Comparison of ENCODE assay signal across 9 cellular contexts in genomic region chr2:105180491-105180972, GRCh38.
"Had no signal": no experiment of that assay in that cellular context is flagged by ENCODE, and none has a peak within 500 bp of the region (broad histone marks: within the 10 kb centered on the region; RNA-seq: fewer than 3 reads in every experiment).

No MANE protein-coding gene starts in this region.

- DNase-seq: activated CD4-positive, alpha-beta memory T cell treated with anti-CD3 and anti-CD28 coated beads for 36 hours; activated CD4-positive, CD25-positive, alpha-beta regulatory T cell treated with anti-CD3 and anti-CD28 coated beads, Interleukin-2, amount 50 U/mL, for 72 hours; activated gamma-delta T cell treated with Interleukin-2 at 50 U/mL for 16 hours; activated T-cell treated with anti-CD3 and anti-CD28 coated beads, Interleukin-2, amount 50 U/mL, for 48 hours; aorta; foreskin melanocyte; left ventricle myocardium superior; retina had no signal

- H3K4me3 Mint-ChIP-seq: activated CD4-positive, alpha-beta memory T cell treated with anti-CD3 and anti-CD28 coated beads for 36 hours had no signal

- H3K4me1 ChIP-seq: breast epithelium had no signal

- H3K27ac ChIP-seq: breast epithelium had no signal

- H3K27ac Mint-ChIP-seq: activated CD4-positive, alpha-beta memory T cell treated with anti-CD3 and anti-CD28 coated beads for 36 hours had no signal

- ATAC-seq: left ventricle myocardium superior had no signal

- H3K9me3 Mint-ChIP-seq: activated CD4-positive, alpha-beta memory T cell treated with anti-CD3 and anti-CD28 coated beads for 36 hours had no signal

- H3K36me3 Mint-ChIP-seq: activated CD4-positive, alpha-beta memory T cell treated with anti-CD3 and anti-CD28 coated beads for 36 hours had no signal

- H3K4me3 ChIP-seq: breast epithelium had no signal

- H3K9me3 ChIP-seq: breast epithelium had no signal

- H3K36me3 ChIP-seq: breast epithelium had no signal
